In genomic region chr11:93505703-93506102, GRCh38 we compare ENCODE assay signal across 24 cellular contexts.
"Had no signal": no experiment of that assay in that cellular context is flagged by ENCODE, and none has a peak within 500 bp of the region (broad histone marks: within the 10 kb centered on the region; RNA-seq: fewer than 3 reads in every experiment).

No MANE protein-coding gene starts in this region.

- H3K4me1 Mint-ChIP-seq: mesothelial cell of epicardium had no signal

- H3K27me3 Mint-ChIP-seq: dendritic cell treated with granulocyte-macrophage colony-stimulating factor and Interleukin-4, amounts not matched to agents 40 ng/mL and 50 ng/mL, for 4 days; effector memory CD8-positive, alpha-beta T cell; naive B cell had no signal

- H3K4me3 Mint-ChIP-seq: dendritic cell treated with granulocyte-macrophage colony-stimulating factor and Interleukin-4, amounts not matched to agents 40 ng/mL and 50 ng/mL, for 4 days; effector memory CD8-positive, alpha-beta T cell; endodermal cell; mesothelial cell of epicardium; naive B cell had no signal

- H3K9me3 ChIP-seq: colonic mucosa, esophagus squamous epithelium, gastrocnemius medialis, lower lobe of right lung, mucosa of descending colon had no signal

- H3K27ac Mint-ChIP-seq: dendritic cell treated with granulocyte-macrophage colony-stimulating factor and Interleukin-4, amounts not matched to agents 40 ng/mL and 50 ng/mL, for 4 days; effector memory CD8-positive, alpha-beta T cell; endodermal cell; mesothelial cell of epicardium; naive B cell had no signal

- H3K9me3 Mint-ChIP-seq: effector memory CD8-positive, alpha-beta T cell had no signal

- H3K27me3 ChIP-seq: colonic mucosa, esophagus squamous epithelium, gastrocnemius medialis, heart right ventricle, left lung had no signal

- H3K36me3 ChIP-seq: colonic mucosa, esophagus squamous epithelium, gastrocnemius medialis, heart right ventricle, left lung, lower lobe of right lung had no signal

- H3K4me1 ChIP-seq: colonic mucosa, esophagus squamous epithelium, gastrocnemius medialis, left lung, lower lobe of right lung had no signal

- H3K27ac ChIP-seq: colonic mucosa, epithelial cell of prostate, esophagus squamous epithelium, gastrocnemius medialis, heart right ventricle, left lung, lower lobe of right lung had no signal

- DNase-seq: colonic mucosa; cortex of kidney; effector CD8-positive, alpha-beta T cell; effector memory CD8-positive, alpha-beta T cell; endodermal cell; erythroblast; esophagus squamous epithelium; foreskin fibroblast; foreskin melanocyte; gastrocnemius medialis; glutamatergic neuron; head of caudate nucleus; heart right ventricle; hippocampal formation; left cardiac atrium; left lung; left ventricle myocardium superior; lower lobe of right lung; mesenchymal stem cell; mucosa of descending colon; naive B cell had no signal

- H3K4me3 ChIP-seq: colonic mucosa, esophagus squamous epithelium, gastrocnemius medialis, heart right ventricle, left lung, lower lobe of right lung, mucosa of descending colon had no signal
